ENCODE assay signal across 8 cellular contexts in genomic region chr17:21275047-21275578, GRCh38. TPM values are rescaled to one million over a fixed set of nuclear protein-coding genes. Genes with fewer than 3 reads are reported as not detected.
A peak's percentile ranks its signal among the peaks of the same experiment; 100 is the strongest.
DNase-seq lines count a peak whose midpoint lies in the region; ATAC-seq, FAIRE-seq and TF ChIP-seq lines count a peak whose summit lies in the region.

No MANE protein-coding gene starts in this region.

- in situ Hi-C loops in HepG2 (cut with HindIII; ENCODE audit: extremely low pct_ligation_motif_present, low pct_unique_long_range_greater_than_20kb): no loop called here

- H4K20me1 ChIP-seq in HepG2 (ENCODE audit: insufficient read depth, low read length): no peaks in the 10 kb centered on the region

- H3K4me1 Mint-ChIP-seq in activated naive CD8-positive, alpha-beta T cell treated with anti-CD3 and anti-CD28 coated beads for 36 hours: peaks cover 27% of the 10 kb centered on the region

- H3K9me3 Mint-ChIP-seq in activated naive CD8-positive, alpha-beta T cell treated with anti-CD3 and anti-CD28 coated beads for 36 hours: no peaks in the 10 kb centered on the region

- intact Hi-C loops in HepG2 (cut with micrococcal nuclease; ENCODE audit: unreplicated experiment) (no loop called here), upper lobe of right lung (cut with DNase I) (loop anchor here (10.0 kb wide), 1 partner anchor 150 kb away; the partner anchor contains the start of gene DHRS7B)

- H3K27ac Mint-ChIP-seq in activated naive CD8-positive, alpha-beta T cell treated with anti-CD3 and anti-CD28 coated beads for 36 hours: peak overlapping the region; percentile 42

- peak overlapping the region; percentile 87 for H3K4me2 ChIP-seq in HepG2 (ENCODE audit: low read depth, low read length)

- H3K27me3 ChIP-seq in HepG2 (ENCODE audit: control insufficient read depth in 1 of 2, insufficient read depth in 2 of 2, low read length in 2 of 2) (peaks cover 0 to 34% of the 10 kb centered on the region in 2 experiments; a peak in 3 of 5 replicates), upper lobe of right lung (no peaks in the 10 kb centered on the region)

- peaks cover 42% of the 10 kb centered on the region for H3K4me1 ChIP-seq in HepG2 (ENCODE audit: insufficient read depth, low read length)
- H3K4me1 ChIP-seq in upper lobe of right lung: peaks cover 27% of the 10 kb centered on the region

- FAIRE-seq in HepG2 (lab: Jason Lieb, UNC): no peak

- H2AFZ ChIP-seq in HepG2 (ENCODE audit: low read length): no peak overlapping the region

- TF ChIP-seq RAD21 in HepG2 (CRISPR knock-in tag; IDR thresholded peaks at IDR 0.05): no peak

- H3K4me3 Mint-ChIP-seq in activated naive CD8-positive, alpha-beta T cell treated with anti-CD3 and anti-CD28 coated beads for 36 hours: peak overlapping the region; percentile 85

- POLR2A ChIA-PET in HepG2 (lab: Yijun Ruan, JAX): interaction anchor here (1.0 to 5.6 kb wide), 4 partner anchors 10 to 276 kb away, joined by 3 to 56 read pairs (median 4); partner anchors contain the start of gene NATD1

- no peak for TF ChIP-seq EP300 in HepG2 (IDR thresholded peaks at IDR 0.05; ENCODE audit: low read depth in 2 of 2, low read length in 2 of 2)
- TF ChIP-seq EP300 in HepG2 (CRISPR knock-in tag; IDR thresholded peaks at IDR 0.05; ENCODE audit: borderline replicate concordance): no peak

- H3K4me3 ChIP-seq in HepG2 (replicated peaks in 1 of 3; ENCODE audit: insufficient read depth in 1 of 3, low read depth in 2 of 3, low read length in 3 of 3): peak overlapping the region; percentile 55 to 81 (median 64); a peak in 5 of 6 replicates
- peak overlapping the region; percentile 79 for H3K4me3 ChIP-seq in upper lobe of right lung

- no peaks in the 10 kb centered on the region for H3K36me3 Mint-ChIP-seq in activated naive CD8-positive, alpha-beta T cell treated with anti-CD3 and anti-CD28 coated beads for 36 hours

- TF ChIP-seq POLR2A in HepG2 (IDR thresholded peaks at IDR 0.05; ENCODE audit: insufficient read depth in 1 of 2, low read depth in 2 of 2, low read length in 2 of 2): no peak

- 16% methylated on average over 16 of the region's 20 CpGs for WGBS in HepG2 (ENCODE audit: low lambda C conversion rate)

- ATAC-seq in HG03039 (IDR thresholded peaks at IDR 0.05; ENCODE audit: unreplicated experiment) (peak; percentile 2), HepG2 (peak; percentile 25; the same call in 2 of the 3 replicates), upper lobe of right lung (no peak), HG03378 (IDR thresholded peaks at IDR 0.05; ENCODE audit: unreplicated experiment) (no peak)

- H3K27ac ChIP-seq in HepG2 (ENCODE audit: extremely low read length, insufficient read depth, low read length): no peak overlapping the region
- H3K27ac ChIP-seq in upper lobe of right lung: peak overlapping the region; percentile 56

- BruUV-seq in HepG2 (replicated peaks; lab: Mats Ljungman, UMichigan): no TSS peak

- TF ChIP-seq CTCF in HepG2 (CRISPR knock-in tag; IDR thresholded peaks at IDR 0.05): no peak
- no peak for TF ChIP-seq CTCF in upper lobe of right lung (IDR thresholded peaks at IDR 0.05)

- DNase-seq in DMS79 treated with DMSO at 0.1 percent for 48 hours (lab: John Stamatoyannopoulos, UW) (peak; percentile 15), HepG2 (ENCODE audit: low spot score) (no peak), upper lobe of right lung (no peak), kidney glomerular epithelial cell (lab: John Stamatoyannopoulos, UW) (no peak)
- DNase-seq in activated naive CD8-positive, alpha-beta T cell treated with anti-CD3 and anti-CD28 coated beads for 36 hours: no peak
- no peak for DNase-seq in effector CD4-positive, alpha-beta T cell

- H3K9me3 ChIP-seq in HepG2 (ENCODE audit: low read length) (no peaks in the 10 kb centered on the region), upper lobe of right lung (no peaks in the 10 kb centered on the region)

- H3K36me3 ChIP-seq in HepG2 (replicated peaks in 1 of 2; ENCODE audit: control insufficient read depth in 1 of 2, insufficient read depth in 2 of 2, low read length in 2 of 2) (no peaks in the 10 kb centered on the region), upper lobe of right lung (no peaks in the 10 kb centered on the region)

- CTCF ChIA-PET in HepG2 (lab: Yijun Ruan, JAX; ENCODE audit: low intra/inter-chr PET ratio, low total read pairs): no interaction called here

- H3K9ac ChIP-seq in HepG2 (ENCODE audit: insufficient read depth, low read depth, low read length): peak overlapping the region; percentile 49; the same call in 1 of the 2 replicates

- H3K79me2 ChIP-seq in HepG2 (ENCODE audit: insufficient read depth, low read length): no peaks in the 10 kb centered on the region

- no peaks in the 10 kb centered on the region for H3K27me3 Mint-ChIP-seq in activated naive CD8-positive, alpha-beta T cell treated with anti-CD3 and anti-CD28 coated beads for 36 hours

TF ChIP-seq in HepG2, 621 proteins besides CTCF, POLR2A, EP300 and RAD21 (continues in another document):
- peak; percentile 57; the same call in 1 of the 2 replicates for TF ChIP-seq ZFYVE20 (CRISPR knock-in tag; IDR thresholded peaks at IDR 0.05; ENCODE audit: borderline replicate concordance, low read depth)
- TF ChIP-seq, protein P1, sequence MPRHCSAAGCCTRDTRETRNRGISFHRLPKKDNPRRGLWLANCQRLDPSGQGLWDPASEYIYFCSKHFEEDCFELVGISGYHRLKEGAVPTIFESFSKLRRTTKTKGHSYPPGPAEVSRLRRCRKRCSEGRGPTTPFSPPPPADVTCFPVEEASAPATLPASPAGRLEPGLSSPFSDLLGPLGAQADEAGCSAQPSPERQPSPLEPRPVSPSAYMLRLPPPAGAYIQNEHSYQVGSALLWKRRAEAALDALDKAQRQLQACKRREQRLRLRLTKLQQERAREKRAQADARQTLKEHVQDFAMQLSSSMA (CRISPR knock-in tag; IDR thresholded peaks at IDR 0.05): 0 out of 2 replicates have a peak, but pooled peaks have one; percentile 44
- TF ChIP-seq ZNF619 (CRISPR knock-in tag; IDR thresholded peaks at IDR 0.05): no peak

RNA-seq across cellular contexts. Expression of gene MAP2K3, which starts 9.4 kb away (rescaled TPM):
- total RNA-seq in activated naive CD8-positive, alpha-beta T cell treated with anti-CD3 and anti-CD28 coated beads for 36 hours: 100 to 1,000 TPM; 136 to 139 TPM
- total RNA-seq in HepG2 (2016; rRNA removed; fragmentation: Illumina TruSeq; extraction: Trizol) (20.5 and 39.8 TPM in 2 replicates), upper lobe of right lung (68.3 TPM)
- total RNA-seq in HepG2 (2016; cell fraction: cytosol; rRNA removed; fragmentation: Illumina TruSeq; extraction: Trizol; ENCODE audit: low read depth): 7.7 and 8.7 TPM in 2 replicates
- 18.3 and 35.2 TPM in 2 replicates for total RNA-seq in HepG2 (2016; cell fraction: insoluble cytoplasmic fraction; rRNA removed; fragmentation: Illumina TruSeq; extraction: Trizol)
- total RNA-seq in HepG2 (2016; cell fraction: membrane; rRNA removed; fragmentation: Illumina TruSeq; extraction: Trizol): 33.7 and 35.8 TPM in 2 replicates
- total RNA-seq in HepG2 (2016; cell fraction: nucleus; rRNA removed; fragmentation: Illumina TruSeq; extraction: Trizol): 32.1 and 34.9 TPM in 2 replicates
- 27.4 and 31.9 TPM in 2 replicates for polyA plus RNA-seq in HepG2 (2011; rRNA removed)
- 31.3 and 32.8 TPM in 2 replicates for polyA plus RNA-seq in HepG2 (2011; cell fraction: cytosol; rRNA removed)
- 53.3 and 53.4 TPM in 2 replicates for polyA plus RNA-seq in HepG2 (2011; cell fraction: nucleus; rRNA removed)
- polyA plus RNA-seq in HepG2 (2012): 39.9 and 42.2 TPM in 2 replicates
- 14.1 and 15.9 TPM in 2 replicates for polyA plus RNA-seq in HepG2 (2016; cell fraction: cytosol; fragmentation: Illumina TruSeq; extraction: Trizol; ENCODE audit: low read depth)
- polyA plus RNA-seq in HepG2 (2016; cell fraction: insoluble cytoplasmic fraction; fragmentation: Illumina TruSeq; extraction: Trizol; ENCODE audit: low read depth): 67.2 and 88.4 TPM in 2 replicates
- polyA plus RNA-seq in HepG2 (2016; cell fraction: membrane; fragmentation: Illumina TruSeq; extraction: Trizol; ENCODE audit: low read depth): 51.1 and 52.5 TPM in 2 replicates
- polyA plus RNA-seq in HepG2 (2016; cell fraction: nucleus; fragmentation: Illumina TruSeq; extraction: Trizol; ENCODE audit: insufficient read depth, low read depth): 86.9 and 97.6 TPM in 2 replicates
- polyA minus RNA-seq in HepG2 (2011; rRNA and poly(A)+ RNA removed; ENCODE audit: low replicate concordance): 26.9 and 40.6 TPM in 2 replicates
- 19.3 and 21.4 TPM in 2 replicates for polyA minus RNA-seq in HepG2 (2011; cell fraction: cytosol; rRNA and poly(A)+ RNA removed)
- 16.0 and 18.3 TPM in 2 replicates for polyA minus RNA-seq in HepG2 (2011; cell fraction: nucleus; rRNA and poly(A)+ RNA removed)

RNA-seq across cellular contexts. Expression of gene NATD1, which starts 21.9 kb away (rescaled TPM):
- total RNA-seq in activated naive CD8-positive, alpha-beta T cell treated with anti-CD3 and anti-CD28 coated beads for 36 hours: 1 to 10 TPM in 1 of 2 experiments, under 1 TPM in 1; 0.90 to 1.1 TPM
- total RNA-seq in HepG2 (2016; rRNA removed; fragmentation: Illumina TruSeq; extraction: Trizol) (0.31 and 0.45 TPM in 2 replicates), upper lobe of right lung (19.5 TPM)
- 0.18 and 0.30 TPM in 2 replicates for total RNA-seq in HepG2 (2016; cell fraction: cytosol; rRNA removed; fragmentation: Illumina TruSeq; extraction: Trizol; ENCODE audit: low read depth)
- total RNA-seq in HepG2 (2016; cell fraction: insoluble cytoplasmic fraction; rRNA removed; fragmentation: Illumina TruSeq; extraction: Trizol): 0.28 and 0.43 TPM in 2 replicates
- 0.38 and 0.43 TPM in 2 replicates for total RNA-seq in HepG2 (2016; cell fraction: membrane; rRNA removed; fragmentation: Illumina TruSeq; extraction: Trizol)
- 0.34 and 0.44 TPM in 2 replicates for total RNA-seq in HepG2 (2016; cell fraction: nucleus; rRNA removed; fragmentation: Illumina TruSeq; extraction: Trizol)
- polyA plus RNA-seq in HepG2 (2011; rRNA removed): 2.3 and 2.9 TPM in 2 replicates
- polyA plus RNA-seq in HepG2 (2011; cell fraction: cytosol; rRNA removed): 2.2 and 2.3 TPM in 2 replicates
- 2.5 and 3.4 TPM in 2 replicates for polyA plus RNA-seq in HepG2 (2011; cell fraction: nucleus; rRNA removed)
- 2.2 and 3.4 TPM in 2 replicates for polyA plus RNA-seq in HepG2 (2012)
- polyA plus RNA-seq in HepG2 (2016; cell fraction: cytosol; fragmentation: Illumina TruSeq; extraction: Trizol; ENCODE audit: low read depth): 0.19 and 0.27 TPM in 2 replicates
- polyA plus RNA-seq in HepG2 (2016; cell fraction: insoluble cytoplasmic fraction; fragmentation: Illumina TruSeq; extraction: Trizol; ENCODE audit: low read depth): 0.74 and 0.80 TPM in 2 replicates
- 0.39 and 0.44 TPM in 2 replicates for polyA plus RNA-seq in HepG2 (2016; cell fraction: membrane; fragmentation: Illumina TruSeq; extraction: Trizol; ENCODE audit: low read depth)
- 1.1 TPM in 2 replicates for polyA plus RNA-seq in HepG2 (2016; cell fraction: nucleus; fragmentation: Illumina TruSeq; extraction: Trizol; ENCODE audit: insufficient read depth, low read depth)
- 2.3 and 4.5 TPM in 2 replicates for polyA minus RNA-seq in HepG2 (2011; rRNA and poly(A)+ RNA removed; ENCODE audit: low replicate concordance)
- polyA minus RNA-seq in HepG2 (2011; cell fraction: cytosol; rRNA and poly(A)+ RNA removed): 1.8 and 2.8 TPM in 2 replicates
- 1.5 and 2.9 TPM in 2 replicates for polyA minus RNA-seq in HepG2 (2011; cell fraction: nucleus; rRNA and poly(A)+ RNA removed)

Comparison
In these comparisons a context has a peak if more than half of its experiments do, and no peak if none do; other contexts are left out.
1. ATAC-seq: peak in HG03039 (single experiment) and HepG2 (single experiment); none in upper lobe of right lung (single experiment) and HG03378 (single experiment).